In genomic region chr4:39103291-39103690, GRCh38 we compare ENCODE assay signal across 15 cellular contexts.
"Had no signal": no experiment of that assay in that cellular context is flagged by ENCODE, and none has a peak within 500 bp of the region (broad histone marks: within the 10 kb centered on the region; RNA-seq: fewer than 3 reads in every experiment).

No MANE protein-coding gene starts in this region.

- H3K4me3 ChIP-seq: lung, stomach, thoracic aorta had no signal

- H3K9me3 ChIP-seq: stomach, thoracic aorta had no signal

- H3K9ac ChIP-seq: parathyroid adenoma had no signal

- H3K27ac ChIP-seq: parathyroid adenoma, stomach, thoracic aorta had no signal

- ATAC-seq: esophagus mucosa had no signal

- H3K27me3 ChIP-seq: stomach had no signal

- H3K36me3 ChIP-seq: thoracic aorta had no signal

- H3K4me1 ChIP-seq: parathyroid adenoma, stomach had no signal

- H3K79me2 ChIP-seq: parathyroid adenoma had no signal

- FAIRE-seq: endometrium had no signal

- H2AFZ ChIP-seq: parathyroid adenoma had no signal

- DNase-seq: activated CD4-positive, alpha-beta T cell treated with anti-CD3 and anti-CD28 coated beads, Interleukin-2, amount 50 U/mL, for 4 hours; activated gamma-delta T cell treated with Interleukin-2 at 50 U/mL for 16 hours; activated naive CD8-positive, alpha-beta T cell treated with anti-CD3 and anti-CD28 coated beads, Interleukin-2, amount 10 ng/mL, durations not matched to agents 7 days and 5 days; activated T-cell treated with anti-CD3 and anti-CD28 coated beads, Interleukin-2, amount 50 U/mL, for 24 hours; anterior cingulate cortex; hypothalamus; midbrain; naive B cell; stimulated activated CD4-positive, alpha-beta T cell treated with anti-CD3 and anti-CD28 coated beads, Interleukin-4, amount 100 ng/mL, for 1 hour; stomach had no signal
